In genomic region chr16:21638573-21638975, GRCh38 we compare ENCODE assay signal across 1 cellular context.
TF ChIP-seq lines count a peak whose summit lies in the region.

No MANE protein-coding gene starts in this region.

TF ChIP-seq in GM23338, 12 proteins besides CTCF, POLR2A, EP300 and RAD21 (continued from another document):
- TF ChIP-seq ZNF462 (CRISPR knock-in tag; IDR thresholded peaks at IDR 0.05) (no peak), JUNB (IDR thresholded peaks at IDR 0.05; ENCODE audit: unreplicated experiment) (no peak), STAT1 (IDR thresholded peaks at IDR 0.05; ENCODE audit: unreplicated experiment) (no peak), EZH2 (IDR thresholded peaks at IDR 0.05; ENCODE audit: low read depth, unreplicated experiment) (no peak), ZNF114 (CRISPR knock-in tag; IDR thresholded peaks at IDR 0.05) (no peak)
TF ChIP-seq in GM23338: peak in this region for 0.
